ENCODE assay signal across 1 cellular context in the genomic region with DNA sequence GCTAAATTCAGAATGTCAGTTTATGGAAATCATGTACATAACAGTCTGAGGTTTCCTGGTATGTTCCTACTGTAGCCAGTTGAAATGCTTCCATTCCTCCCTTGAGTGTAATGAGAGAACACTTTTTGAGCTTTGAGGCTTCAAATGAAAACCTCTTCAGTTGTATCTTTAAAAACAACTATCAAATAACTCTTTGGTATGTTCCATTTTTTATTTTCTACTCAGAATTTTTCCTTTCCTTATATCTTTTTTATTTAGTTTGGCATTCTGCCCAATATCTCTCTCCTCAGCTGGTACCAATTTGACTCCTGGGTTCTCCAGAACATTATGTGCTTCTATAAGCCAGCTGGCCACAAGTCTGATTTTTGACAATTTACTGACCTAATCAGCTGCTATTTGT.
TF ChIP-seq lines count a peak whose summit lies in the region.

No MANE protein-coding gene starts in this region.

TF ChIP-seq in SK-N-SH treated with all-trans-retinoic acid at 6 μM for 48 hours, 23 proteins besides CTCF, POLR2A, EP300 and RAD21 (continued from another document):
- TF ChIP-seq RARB (CRISPR knock-in tag; IDR thresholded peaks at IDR 0.05) (no peak), BACH2 (CRISPR knock-in tag; IDR thresholded peaks at IDR 0.05; ENCODE audit: borderline replicate concordance) (no peak), ZFP30 (CRISPR knock-in tag; IDR thresholded peaks at IDR 0.05) (no peak), ARNTL (CRISPR knock-in tag; IDR thresholded peaks at IDR 0.05; ENCODE audit: borderline replicate concordance, low read depth) (no peak), ISL1 (CRISPR knock-in tag; IDR thresholded peaks at IDR 0.05) (no peak)
